ENCODE assay signal across 8 cellular contexts in genomic region chr12:122974892-122975789, GRCh38. TPM values are rescaled to one million over a fixed set of nuclear protein-coding genes. Genes with fewer than 3 reads are reported as not detected.
DNase-seq lines count a peak whose midpoint lies in the region; ATAC-seq and TF ChIP-seq lines count a peak whose summit lies in the region.

OGFOD2 (plus strand) TSS chr12:122975244; CDS start chr12:122975252, 8 bp downstream.

- peaks cover 9 to 49% of the 10 kb centered on the region in 2 donors for H3K4me1 ChIP-seq in muscle layer of duodenum (ENCODE audit: control insufficient read depth in 1 of 2, insufficient read depth in 2 of 2, low read length in 2 of 2)

- H3K9me3 ChIP-seq in muscle layer of duodenum (ENCODE audit: control insufficient read depth in 1 of 2, low read length in 2 of 2), result no peaks in the 10 kb centered on the region

- H3K4me1 Mint-ChIP-seq in activated T-cell treated with anti-CD3 and anti-CD28 coated beads, Interleukin-2, amount 50 U/mL, for 24 hours (ENCODE audit: low read depth), result peaks cover 44% of the 10 kb centered on the region

- in situ Hi-C loops in KBM-7 (cut with MboI; ENCODE audit: low pct_unique_long_range_greater_than_20kb, low sequenced_read_pairs), result no loop called here

- DNase-seq in DMS53 (lab: John Stamatoyannopoulos, UW), result peak; percentile 97
- DNase-seq in KBM-7, result peak; percentile 94
- peak; percentile 93 for DNase-seq in activated T-cell treated with anti-CD3 and anti-CD28 coated beads, Interleukin-2, amount 50 U/mL, for 24 hours
- DNase-seq in stimulated activated CD8-positive, alpha-beta memory T cell treated with anti-CD3 and anti-CD28 coated beads, Interleukin-7, amount 100 ng/mL, for 24 hours (ENCODE audit: low read depth), result peak; percentile 87

- no peaks in the 10 kb centered on the region for H3K27me3 Mint-ChIP-seq in activated T-cell treated with anti-CD3 and anti-CD28 coated beads, Interleukin-2, amount 50 U/mL, for 24 hours

- peak within 1 kb of the TSS; percentile 97 for H3K4me3 Mint-ChIP-seq in activated T-cell treated with anti-CD3 and anti-CD28 coated beads, Interleukin-2, amount 50 U/mL, for 24 hours

- peak within 1 kb of the TSS; percentile 94 for H3K27ac ChIP-seq in muscle layer of duodenum (ENCODE audit: low read length)

- no peaks in the 10 kb centered on the region for H3K27me3 ChIP-seq in muscle layer of duodenum (ENCODE audit: low read depth, low read length)

- H3K27ac Mint-ChIP-seq in activated T-cell treated with anti-CD3 and anti-CD28 coated beads, Interleukin-2, amount 50 U/mL, for 24 hours, result peak within 1 kb of the TSS; percentile 100

- H3K4me3 ChIP-seq in muscle layer of duodenum (ENCODE audit: low read depth in 1 of 2, low read length in 2 of 2), result peak within 1 kb of the TSS; percentile 98 to 100

- no peaks in the 10 kb centered on the region for H3K9me3 Mint-ChIP-seq in activated T-cell treated with anti-CD3 and anti-CD28 coated beads, Interleukin-2, amount 50 U/mL, for 24 hours

- ATAC-seq in GM21723 (IDR thresholded peaks at IDR 0.05; ENCODE audit: unreplicated experiment), result peak; percentile 76
- peak; percentile 88 for ATAC-seq in esophagus mucosa

- H3K36me3 ChIP-seq in muscle layer of duodenum (ENCODE audit: control insufficient read depth in 1 of 2, insufficient read depth in 2 of 2, low read length in 2 of 2), result peaks cover 0 to 14% of the 10 kb centered on the region in 2 donors

- peaks cover 42% of the 10 kb centered on the region for H3K36me3 Mint-ChIP-seq in activated T-cell treated with anti-CD3 and anti-CD28 coated beads, Interleukin-2, amount 50 U/mL, for 24 hours (ENCODE audit: low read depth)

TF ChIP-seq in PFSK-1, 5 proteins besides CTCF, POLR2A, EP300 and RAD21:
- TF ChIP-seq POLR2AphosphoS5 (IDR thresholded peaks at IDR 0.05; ENCODE audit: low read depth, low read length), result peak; percentile 65; the same call in 1 of the 2 replicates
- TF ChIP-seq REST (IDR thresholded peaks at IDR 0.05; ENCODE audit: insufficient read depth in 1 of 2, low read depth in 2 of 2, low read length in 2 of 2), result 0 out of 4 replicates have a peak, but pooled peaks of 1 of the 2 experiments have one; percentile 10
- TF ChIP-seq SIN3A (IDR thresholded peaks at IDR 0.05; ENCODE audit: borderline replicate concordance, insufficient read depth, low read length), result no peak
- no peak for TF ChIP-seq FOXP2 (optimal IDR thresholded peaks at IDR 0.05; ENCODE audit: borderline replicate concordance, extremely low read depth, extremely low read length, insufficient read depth)

RNA-seq across cellular contexts. Expression of gene OGFOD2, which starts in this region (rescaled TPM):
- 36.9 TPM for polyA plus RNA-seq in PFSK-1 (2012; ENCODE audit: insufficient read length, low read depth)
- total RNA-seq in esophagus mucosa, result 14.7 TPM

Comparison
In these comparisons a context has a peak if more than half of its experiments do, and no peak if none do; other contexts are left out.
1. Peak in every context shown above with its lines: DNase-seq, ATAC-seq, H3K4me3 ChIP-seq and H3K27ac ChIP-seq.